8 cellular contexts compared by ENCODE assay signal in genomic region chr19:56538254-56538760, GRCh38. TPM values are rescaled to one million over a fixed set of nuclear protein-coding genes. Genes with fewer than 3 reads are reported as not detected.
A peak's percentile ranks its signal among the peaks of the same experiment; 100 is the strongest.
DNase-seq lines count a peak whose midpoint lies in the region; ATAC-seq and TF ChIP-seq lines count a peak whose summit lies in the region.

No MANE protein-coding gene starts in this region.

- ATAC-seq in GM18511 (IDR thresholded peaks at IDR 0.05; ENCODE audit: unreplicated experiment) (peak; percentile 71), HG03442 (IDR thresholded peaks at IDR 0.05; ENCODE audit: unreplicated experiment) (peak; percentile 87)

- TF ChIP-seq EP300 in esophagus muscularis mucosa (IDR thresholded peaks at IDR 0.05): no peak

- no peak for TF ChIP-seq POLR2A in esophagus muscularis mucosa (IDR thresholded peaks at IDR 0.05; ENCODE audit: low read depth)

- peak in 1 of 3 experiments; percentile 16 for TF ChIP-seq CTCF in esophagus muscularis mucosa (IDR thresholded peaks at IDR 0.05)

- WGBS in esophagus muscularis mucosa: under 1% methylated on average over 31 of the region's 46 CpGs

- H3K4me3 ChIP-seq in esophagus muscularis mucosa (peak overlapping the region; percentile 75 to 82 (median 78)), muscle layer of colon (ENCODE audit: low read depth in 1 of 2, low read length in 2 of 2) (peak overlapping the region; percentile 75 to 83)

- peak; percentile 98 for DNase-seq in OCI-M1 (lab: John Stamatoyannopoulos, UW)
- DNase-seq in activated T-helper 1 cell treated with Interleukin-2 at 50 U/mL for 16 hours (ENCODE audit: low read depth): peak; percentile 81
- DNase-seq in esophagus muscularis mucosa (ENCODE audit: extremely low spot score): peak; percentile 96
- DNase-seq in stimulated activated CD8-positive, alpha-beta memory T cell treated with anti-CD3 and anti-CD28 coated beads, Interleukin-4, amount 100 ng/mL, for 1 hour (ENCODE audit: low read depth in 2 of 2, low spot score in 1 of 2): peak; percentile 65 to 78
- DNase-seq in NOMO-1 treated with dmso at 0.1 percent for 144 hours (lab: John Stamatoyannopoulos, UW; ENCODE audit: unreplicated experiment): no peak

- H3K9ac ChIP-seq in muscle layer of colon (ENCODE audit: low read length): no peak overlapping the region

- H3K27ac ChIP-seq in esophagus muscularis mucosa (replicated peaks in 1 of 4) (peak overlapping the region; percentile 85 to 93 (median 90)), muscle layer of colon (ENCODE audit: low read depth, low read length) (peak overlapping the region; percentile 71)

- intact Hi-C loops in esophagus muscularis mucosa (cut with DNase I): no loop called here

- H3K36me3 ChIP-seq in esophagus muscularis mucosa (peaks cover 15 to 32% (median 23%) of the 10 kb centered on the region in 4 donors), muscle layer of colon (ENCODE audit: insufficient read depth, low read length) (peaks cover 15% of the 10 kb centered on the region)

- H3K27me3 ChIP-seq in esophagus muscularis mucosa: no peaks in the 10 kb centered on the region
- H3K27me3 ChIP-seq in muscle layer of colon (ENCODE audit: control insufficient read depth in 1 of 2, insufficient read depth in 2 of 2, low read length in 2 of 2): no peaks in the 10 kb centered on the region

- peaks cover 0 to 69% (median 50%) of the 10 kb centered on the region in 4 donors for H3K9me3 ChIP-seq in esophagus muscularis mucosa
- H3K9me3 ChIP-seq in muscle layer of colon (ENCODE audit: low read length): peaks cover 36% of the 10 kb centered on the region

- H3K4me1 ChIP-seq in esophagus muscularis mucosa: peaks cover 18 to 29% (median 20%) of the 10 kb centered on the region in 4 donors
- peaks cover 7% of the 10 kb centered on the region for H3K4me1 ChIP-seq in muscle layer of colon (ENCODE audit: insufficient read depth, low read length)

RNA-seq across cellular contexts. Expression of gene ZFP28, which starts 0.4 kb away (rescaled TPM):
- 10 to 100 TPM; 10.3 to 20.2 (median 12.7) TPM for total RNA-seq in esophagus muscularis mucosa

RNA-seq across cellular contexts. Expression of gene ZNF470, which starts 29.0 kb away (rescaled TPM):
- 1 to 10 TPM; 7.1 to 9.2 (median 7.4) TPM for total RNA-seq in esophagus muscularis mucosa

RNA-seq across cellular contexts. Expression of gene ZNF471, which starts 30.7 kb away (rescaled TPM):
- 10 to 100 TPM in 3 of 4 donors, 1 to 10 TPM in 1; 8.6 to 11.2 (median 10.9) TPM for total RNA-seq in esophagus muscularis mucosa

RNA-seq across cellular contexts. Expression of gene ZNF71, which starts 56.8 kb away (rescaled TPM):
- total RNA-seq in esophagus muscularis mucosa: 10 to 100 TPM; 12.6 to 25.9 (median 19.6) TPM
